Comparison of ENCODE assay signal across 1 cellular context in the genomic region with DNA sequence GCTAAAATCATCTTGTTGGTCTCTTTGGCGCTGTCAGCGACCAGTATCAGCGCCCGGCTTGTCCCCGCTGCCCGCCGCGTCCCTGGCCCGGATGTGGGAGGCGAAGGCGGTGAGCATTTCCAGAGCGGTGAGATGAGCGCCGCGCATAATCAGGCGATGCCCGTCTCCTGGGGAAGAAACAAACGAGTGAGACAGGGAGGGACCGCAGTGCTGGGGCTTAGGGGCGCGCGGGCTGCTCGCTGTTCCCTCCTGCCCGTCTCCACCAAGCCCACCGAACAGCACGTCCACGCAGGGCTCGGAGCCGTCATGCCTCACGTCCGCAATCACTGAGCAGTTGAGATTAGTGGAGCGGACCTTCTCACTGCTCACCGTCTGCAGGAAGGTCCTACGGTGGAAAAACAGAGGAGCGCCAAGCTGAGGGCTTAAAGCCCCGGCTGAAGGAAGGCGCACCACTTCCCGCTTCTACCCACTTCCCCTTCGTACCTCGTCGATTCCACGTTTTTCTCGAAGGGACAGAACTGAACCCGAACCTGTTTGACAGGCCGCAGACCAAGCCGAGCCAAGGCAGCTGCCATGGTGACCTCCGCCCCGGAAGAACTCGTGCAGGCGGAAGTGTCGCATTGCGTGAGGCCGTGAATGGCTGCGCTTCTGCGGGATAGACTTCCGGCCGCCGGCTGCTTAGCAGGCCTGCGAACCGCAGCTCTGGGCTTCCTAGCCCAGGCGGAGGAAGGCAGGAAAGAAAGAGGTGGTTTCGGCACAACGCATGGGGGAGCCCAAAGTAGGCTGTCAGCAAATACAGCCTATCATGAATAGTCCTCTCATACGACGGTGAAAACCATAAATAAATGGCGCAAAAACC.
TF ChIP-seq lines count a peak whose summit lies in the region.

A gene (minus strand): TSS at position 595 of the 859 bp plus-strand sequence. CDS start 20 bp downstream, at position 575.

TF ChIP-seq in K562, 482 proteins besides CTCF, POLR2A, EP300 and RAD21 (continued from another document and continues in another):
- TF ChIP-seq, protein P1, sequence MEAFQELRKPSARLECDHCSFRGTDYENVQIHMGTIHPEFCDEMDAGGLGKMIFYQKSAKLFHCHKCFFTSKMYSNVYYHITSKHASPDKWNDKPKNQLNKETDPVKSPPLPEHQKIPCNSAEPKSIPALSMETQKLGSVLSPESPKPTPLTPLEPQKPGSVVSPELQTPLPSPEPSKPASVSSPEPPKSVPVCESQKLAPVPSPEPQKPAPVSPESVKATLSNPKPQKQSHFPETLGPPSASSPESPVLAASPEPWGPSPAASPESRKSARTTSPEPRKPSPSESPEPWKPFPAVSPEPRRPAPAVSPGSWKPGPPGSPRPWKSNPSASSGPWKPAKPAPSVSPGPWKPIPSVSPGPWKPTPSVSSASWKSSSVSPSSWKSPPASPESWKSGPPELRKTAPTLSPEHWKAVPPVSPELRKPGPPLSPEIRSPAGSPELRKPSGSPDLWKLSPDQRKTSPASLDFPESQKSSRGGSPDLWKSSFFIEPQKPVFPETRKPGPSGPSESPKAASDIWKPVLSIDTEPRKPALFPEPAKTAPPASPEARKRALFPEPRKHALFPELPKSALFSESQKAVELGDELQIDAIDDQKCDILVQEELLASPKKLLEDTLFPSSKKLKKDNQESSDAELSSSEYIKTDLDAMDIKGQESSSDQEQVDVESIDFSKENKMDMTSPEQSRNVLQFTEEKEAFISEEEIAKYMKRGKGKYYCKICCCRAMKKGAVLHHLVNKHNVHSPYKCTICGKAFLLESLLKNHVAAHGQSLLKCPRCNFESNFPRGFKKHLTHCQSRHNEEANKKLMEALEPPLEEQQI (IDR thresholded peaks at IDR 0.05), result no peak
- peak; percentile 56 for TF ChIP-seq CTBP1 (IDR thresholded peaks at IDR 0.05; ENCODE audit: borderline replicate concordance)
- peak in 1 of 2 experiments; percentile 60; a peak in 1 of 4 replicates for TF ChIP-seq TRIM24 (IDR thresholded peaks at IDR 0.05)
- no peak; the same call in 1 of the 2 replicates for TF ChIP-seq FOXP1 (CRISPR knock-in tag; IDR thresholded peaks at IDR 0.05)
- TF ChIP-seq ZNF133 (CRISPR knock-in tag; IDR thresholded peaks at IDR 0.05), result no peak
- TF ChIP-seq DDX20 (tag; IDR thresholded peaks at IDR 0.05; ENCODE audit: low read depth), result no peak
- TF ChIP-seq RUNX1 (IDR thresholded peaks at IDR 0.05; ENCODE audit: low read depth), result no peak
- TF ChIP-seq, protein P2, sequence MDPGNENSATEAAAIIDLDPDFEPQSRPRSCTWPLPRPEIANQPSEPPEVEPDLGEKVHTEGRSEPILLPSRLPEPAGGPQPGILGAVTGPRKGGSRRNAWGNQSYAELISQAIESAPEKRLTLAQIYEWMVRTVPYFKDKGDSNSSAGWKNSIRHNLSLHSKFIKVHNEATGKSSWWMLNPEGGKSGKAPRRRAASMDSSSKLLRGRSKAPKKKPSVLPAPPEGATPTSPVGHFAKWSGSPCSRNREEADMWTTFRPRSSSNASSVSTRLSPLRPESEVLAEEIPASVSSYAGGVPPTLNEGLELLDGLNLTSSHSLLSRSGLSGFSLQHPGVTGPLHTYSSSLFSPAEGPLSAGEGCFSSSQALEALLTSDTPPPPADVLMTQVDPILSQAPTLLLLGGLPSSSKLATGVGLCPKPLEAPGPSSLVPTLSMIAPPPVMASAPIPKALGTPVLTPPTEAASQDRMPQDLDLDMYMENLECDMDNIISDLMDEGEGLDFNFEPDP (CRISPR knock-in tag; IDR thresholded peaks at IDR 0.05), result no peak
- no peak for TF ChIP-seq TCFL5 (CRISPR knock-in tag; conservative IDR thresholded peaks at IDR 0.05)
- peak; percentile 84 for TF ChIP-seq PHTF2 (CRISPR knock-in tag; IDR thresholded peaks at IDR 0.05)
- peak; percentile 74 to 75; a peak in 1 of 4 replicates for TF ChIP-seq SIN3A (IDR thresholded peaks at IDR 0.05; ENCODE audit: borderline replicate concordance in 2 of 2, control insufficient read depth in 1 of 2, low read depth in 2 of 2, low read length in 2 of 2)
- TF ChIP-seq SOX6 (IDR thresholded peaks at IDR 0.05), result no peak
- TF ChIP-seq, protein P3, sequence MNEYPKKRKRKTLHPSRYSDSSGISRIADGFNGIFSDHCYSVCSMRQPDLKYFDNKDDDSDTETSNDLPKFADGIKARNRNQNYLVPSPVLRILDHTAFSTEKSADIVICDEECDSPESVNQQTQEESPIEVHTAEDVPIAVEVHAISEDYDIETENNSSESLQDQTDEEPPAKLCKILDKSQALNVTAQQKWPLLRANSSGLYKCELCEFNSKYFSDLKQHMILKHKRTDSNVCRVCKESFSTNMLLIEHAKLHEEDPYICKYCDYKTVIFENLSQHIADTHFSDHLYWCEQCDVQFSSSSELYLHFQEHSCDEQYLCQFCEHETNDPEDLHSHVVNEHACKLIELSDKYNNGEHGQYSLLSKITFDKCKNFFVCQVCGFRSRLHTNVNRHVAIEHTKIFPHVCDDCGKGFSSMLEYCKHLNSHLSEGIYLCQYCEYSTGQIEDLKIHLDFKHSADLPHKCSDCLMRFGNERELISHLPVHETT (CRISPR knock-in tag; conservative IDR thresholded peaks at IDR 0.05 in 1 of 2, IDR thresholded peaks at IDR 0.05 in 1 of 2), result peak in 1 of 2 experiments; percentile 64; a peak in 1 of 4 replicates
- peak; percentile 73 for TF ChIP-seq TBP (optimal IDR thresholded peaks at IDR 0.05; ENCODE audit: low read depth, low read length)
- no peak for TF ChIP-seq ETS2 (tag; IDR thresholded peaks at IDR 0.05; ENCODE audit: borderline replicate concordance, poor library complexity, severe bottlenecking)
- peak; percentile 68 for TF ChIP-seq SP1 (CRISPR knock-in tag; IDR thresholded peaks at IDR 0.05)
- TF ChIP-seq ARID1B (IDR thresholded peaks at IDR 0.05), result peak; percentile 22; the same call in 1 of the 2 replicates
- no peak for TF ChIP-seq XRCC3 (IDR thresholded peaks at IDR 0.05)
- peak; percentile 89 for TF ChIP-seq ZNF644 (tag; IDR thresholded peaks at IDR 0.05; ENCODE audit: low read depth)
- TF ChIP-seq BCOR (IDR thresholded peaks at IDR 0.05), result 0 out of 2 replicates have a peak, but pooled peaks have one; percentile 36
- no peak for TF ChIP-seq STAT5B (CRISPR knock-in tag; IDR thresholded peaks at IDR 0.05)
- no peak for TF ChIP-seq STAG1 (CRISPR knock-in tag; IDR thresholded peaks at IDR 0.05; ENCODE audit: borderline replicate concordance)
- TF ChIP-seq, protein P4, sequence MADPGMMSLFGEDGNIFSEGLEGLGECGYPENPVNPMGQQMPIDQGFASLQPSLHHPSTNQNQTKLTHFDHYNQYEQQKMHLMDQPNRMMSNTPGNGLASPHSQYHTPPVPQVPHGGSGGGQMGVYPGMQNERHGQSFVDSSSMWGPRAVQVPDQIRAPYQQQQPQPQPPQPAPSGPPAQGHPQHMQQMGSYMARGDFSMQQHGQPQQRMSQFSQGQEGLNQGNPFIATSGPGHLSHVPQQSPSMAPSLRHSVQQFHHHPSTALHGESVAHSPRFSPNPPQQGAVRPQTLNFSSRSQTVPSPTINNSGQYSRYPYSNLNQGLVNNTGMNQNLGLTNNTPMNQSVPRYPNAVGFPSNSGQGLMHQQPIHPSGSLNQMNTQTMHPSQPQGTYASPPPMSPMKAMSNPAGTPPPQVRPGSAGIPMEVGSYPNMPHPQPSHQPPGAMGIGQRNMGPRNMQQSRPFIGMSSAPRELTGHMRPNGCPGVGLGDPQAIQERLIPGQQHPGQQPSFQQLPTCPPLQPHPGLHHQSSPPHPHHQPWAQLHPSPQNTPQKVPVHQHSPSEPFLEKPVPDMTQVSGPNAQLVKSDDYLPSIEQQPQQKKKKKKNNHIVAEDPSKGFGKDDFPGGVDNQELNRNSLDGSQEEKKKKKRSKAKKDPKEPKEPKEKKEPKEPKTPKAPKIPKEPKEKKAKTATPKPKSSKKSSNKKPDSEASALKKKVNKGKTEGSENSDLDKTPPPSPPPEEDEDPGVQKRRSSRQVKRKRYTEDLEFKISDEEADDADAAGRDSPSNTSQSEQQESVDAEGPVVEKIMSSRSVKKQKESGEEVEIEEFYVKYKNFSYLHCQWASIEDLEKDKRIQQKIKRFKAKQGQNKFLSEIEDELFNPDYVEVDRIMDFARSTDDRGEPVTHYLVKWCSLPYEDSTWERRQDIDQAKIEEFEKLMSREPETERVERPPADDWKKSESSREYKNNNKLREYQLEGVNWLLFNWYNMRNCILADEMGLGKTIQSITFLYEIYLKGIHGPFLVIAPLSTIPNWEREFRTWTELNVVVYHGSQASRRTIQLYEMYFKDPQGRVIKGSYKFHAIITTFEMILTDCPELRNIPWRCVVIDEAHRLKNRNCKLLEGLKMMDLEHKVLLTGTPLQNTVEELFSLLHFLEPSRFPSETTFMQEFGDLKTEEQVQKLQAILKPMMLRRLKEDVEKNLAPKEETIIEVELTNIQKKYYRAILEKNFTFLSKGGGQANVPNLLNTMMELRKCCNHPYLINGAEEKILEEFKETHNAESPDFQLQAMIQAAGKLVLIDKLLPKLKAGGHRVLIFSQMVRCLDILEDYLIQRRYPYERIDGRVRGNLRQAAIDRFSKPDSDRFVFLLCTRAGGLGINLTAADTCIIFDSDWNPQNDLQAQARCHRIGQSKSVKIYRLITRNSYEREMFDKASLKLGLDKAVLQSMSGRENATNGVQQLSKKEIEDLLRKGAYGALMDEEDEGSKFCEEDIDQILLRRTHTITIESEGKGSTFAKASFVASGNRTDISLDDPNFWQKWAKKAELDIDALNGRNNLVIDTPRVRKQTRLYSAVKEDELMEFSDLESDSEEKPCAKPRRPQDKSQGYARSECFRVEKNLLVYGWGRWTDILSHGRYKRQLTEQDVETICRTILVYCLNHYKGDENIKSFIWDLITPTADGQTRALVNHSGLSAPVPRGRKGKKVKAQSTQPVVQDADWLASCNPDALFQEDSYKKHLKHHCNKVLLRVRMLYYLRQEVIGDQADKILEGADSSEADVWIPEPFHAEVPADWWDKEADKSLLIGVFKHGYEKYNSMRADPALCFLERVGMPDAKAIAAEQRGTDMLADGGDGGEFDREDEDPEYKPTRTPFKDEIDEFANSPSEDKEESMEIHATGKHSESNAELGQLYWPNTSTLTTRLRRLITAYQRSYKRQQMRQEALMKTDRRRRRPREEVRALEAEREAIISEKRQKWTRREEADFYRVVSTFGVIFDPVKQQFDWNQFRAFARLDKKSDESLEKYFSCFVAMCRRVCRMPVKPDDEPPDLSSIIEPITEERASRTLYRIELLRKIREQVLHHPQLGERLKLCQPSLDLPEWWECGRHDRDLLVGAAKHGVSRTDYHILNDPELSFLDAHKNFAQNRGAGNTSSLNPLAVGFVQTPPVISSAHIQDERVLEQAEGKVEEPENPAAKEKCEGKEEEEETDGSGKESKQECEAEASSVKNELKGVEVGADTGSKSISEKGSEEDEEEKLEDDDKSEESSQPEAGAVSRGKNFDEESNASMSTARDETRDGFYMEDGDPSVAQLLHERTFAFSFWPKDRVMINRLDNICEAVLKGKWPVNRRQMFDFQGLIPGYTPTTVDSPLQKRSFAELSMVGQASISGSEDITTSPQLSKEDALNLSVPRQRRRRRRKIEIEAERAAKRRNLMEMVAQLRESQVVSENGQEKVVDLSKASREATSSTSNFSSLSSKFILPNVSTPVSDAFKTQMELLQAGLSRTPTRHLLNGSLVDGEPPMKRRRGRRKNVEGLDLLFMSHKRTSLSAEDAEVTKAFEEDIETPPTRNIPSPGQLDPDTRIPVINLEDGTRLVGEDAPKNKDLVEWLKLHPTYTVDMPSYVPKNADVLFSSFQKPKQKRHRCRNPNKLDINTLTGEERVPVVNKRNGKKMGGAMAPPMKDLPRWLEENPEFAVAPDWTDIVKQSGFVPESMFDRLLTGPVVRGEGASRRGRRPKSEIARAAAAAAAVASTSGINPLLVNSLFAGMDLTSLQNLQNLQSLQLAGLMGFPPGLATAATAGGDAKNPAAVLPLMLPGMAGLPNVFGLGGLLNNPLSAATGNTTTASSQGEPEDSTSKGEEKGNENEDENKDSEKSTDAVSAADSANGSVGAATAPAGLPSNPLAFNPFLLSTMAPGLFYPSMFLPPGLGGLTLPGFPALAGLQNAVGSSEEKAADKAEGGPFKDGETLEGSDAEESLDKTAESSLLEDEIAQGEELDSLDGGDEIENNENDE (IDR thresholded peaks at IDR 0.05; ENCODE audit: low read depth, low read length), result no peak
- TF ChIP-seq, protein P5, sequence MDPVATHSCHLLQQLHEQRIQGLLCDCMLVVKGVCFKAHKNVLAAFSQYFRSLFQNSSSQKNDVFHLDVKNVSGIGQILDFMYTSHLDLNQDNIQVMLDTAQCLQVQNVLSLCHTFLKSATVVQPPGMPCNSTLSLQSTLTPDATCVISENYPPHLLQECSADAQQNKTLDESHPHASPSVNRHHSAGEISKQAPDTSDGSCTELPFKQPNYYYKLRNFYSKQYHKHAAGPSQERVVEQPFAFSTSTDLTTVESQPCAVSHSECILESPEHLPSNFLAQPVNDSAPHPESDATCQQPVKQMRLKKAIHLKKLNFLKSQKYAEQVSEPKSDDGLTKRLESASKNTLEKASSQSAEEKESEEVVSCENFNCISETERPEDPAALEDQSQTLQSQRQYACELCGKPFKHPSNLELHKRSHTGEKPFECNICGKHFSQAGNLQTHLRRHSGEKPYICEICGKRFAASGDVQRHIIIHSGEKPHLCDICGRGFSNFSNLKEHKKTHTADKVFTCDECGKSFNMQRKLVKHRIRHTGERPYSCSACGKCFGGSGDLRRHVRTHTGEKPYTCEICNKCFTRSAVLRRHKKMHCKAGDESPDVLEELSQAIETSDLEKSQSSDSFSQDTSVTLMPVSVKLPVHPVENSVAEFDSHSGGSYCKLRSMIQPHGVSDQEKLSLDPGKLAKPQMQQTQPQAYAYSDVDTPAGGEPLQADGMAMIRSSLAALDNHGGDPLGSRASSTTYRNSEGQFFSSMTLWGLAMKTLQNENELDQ (CRISPR knock-in tag; IDR thresholded peaks at IDR 0.05; ENCODE audit: borderline replicate concordance), result 0 out of 2 replicates have a peak, but pooled peaks have one; percentile 30
- TF ChIP-seq HEY1 (CRISPR knock-in tag; IDR thresholded peaks at IDR 0.05; ENCODE audit: borderline replicate concordance), result peak; percentile 78; the same call in 1 of the 2 replicates
- TF ChIP-seq RBM14 (IDR thresholded peaks at IDR 0.05; ENCODE audit: borderline replicate concordance, insufficient read depth, low read depth, low read length), result no peak
- TF ChIP-seq POLR2B (IDR thresholded peaks at IDR 0.05; ENCODE audit: low read depth, partially characterized antibody), result peak; percentile 98
- TF ChIP-seq, protein P6, sequence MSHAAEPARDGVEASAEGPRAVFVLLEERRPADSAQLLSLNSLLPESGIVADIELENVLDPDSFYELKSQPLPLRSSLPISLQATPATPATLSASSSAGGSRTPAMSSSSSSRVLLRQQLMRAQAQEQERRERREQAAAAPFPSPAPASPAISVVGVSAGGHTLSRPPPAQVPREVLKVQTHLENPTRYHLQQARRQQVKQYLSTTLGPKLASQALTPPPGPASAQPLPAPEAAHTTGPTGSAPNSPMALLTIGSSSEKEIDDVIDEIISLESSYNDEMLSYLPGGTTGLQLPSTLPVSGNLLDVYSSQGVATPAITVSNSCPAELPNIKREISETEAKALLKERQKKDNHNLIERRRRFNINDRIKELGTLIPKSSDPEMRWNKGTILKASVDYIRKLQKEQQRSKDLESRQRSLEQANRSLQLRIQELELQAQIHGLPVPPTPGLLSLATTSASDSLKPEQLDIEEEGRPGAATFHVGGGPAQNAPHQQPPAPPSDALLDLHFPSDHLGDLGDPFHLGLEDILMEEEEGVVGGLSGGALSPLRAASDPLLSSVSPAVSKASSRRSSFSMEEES (CRISPR knock-in tag; IDR thresholded peaks at IDR 0.05), result no peak
- TF ChIP-seq, protein P7, sequence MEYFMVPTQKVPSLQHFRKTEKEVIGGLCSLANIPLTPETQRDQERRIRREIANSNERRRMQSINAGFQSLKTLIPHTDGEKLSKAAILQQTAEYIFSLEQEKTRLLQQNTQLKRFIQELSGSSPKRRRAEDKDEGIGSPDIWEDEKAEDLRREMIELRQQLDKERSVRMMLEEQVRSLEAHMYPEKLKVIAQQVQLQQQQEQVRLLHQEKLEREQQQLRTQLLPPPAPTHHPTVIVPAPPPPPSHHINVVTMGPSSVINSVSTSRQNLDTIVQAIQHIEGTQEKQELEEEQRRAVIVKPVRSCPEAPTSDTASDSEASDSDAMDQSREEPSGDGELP (CRISPR knock-in tag; IDR thresholded peaks at IDR 0.05; ENCODE audit: borderline replicate concordance), result peak; percentile 88
- no peak for TF ChIP-seq BRD9 (IDR thresholded peaks at IDR 0.05; ENCODE audit: low read depth, partially characterized antibody)
- TF ChIP-seq HNRNPL (IDR thresholded peaks at IDR 0.05; ENCODE audit: low read depth, low read length), result no peak
